20 cellular contexts compared by ENCODE assay signal in the genomic region with DNA sequence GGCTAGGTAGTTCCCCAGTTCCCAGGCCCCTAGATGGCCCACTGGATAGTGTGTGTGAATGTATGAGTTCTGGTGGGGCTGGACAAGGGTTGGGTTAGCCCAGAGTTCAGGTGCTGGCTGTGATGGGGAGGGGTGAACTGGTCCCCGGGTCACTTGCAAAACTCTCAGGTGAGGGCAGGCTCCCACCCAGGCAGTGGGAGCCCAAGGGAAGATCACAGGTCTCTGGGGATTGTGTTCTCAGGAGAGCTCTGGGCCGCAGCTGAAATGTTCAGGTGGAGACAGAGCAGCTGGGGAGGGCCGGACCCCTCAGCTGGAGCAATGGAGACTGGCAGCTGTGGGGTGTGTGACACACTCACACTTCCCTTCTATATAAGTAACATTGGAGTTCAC. TPM values are rescaled to one million over a fixed set of nuclear protein-coding genes. Genes with fewer than 3 reads are reported as not detected.
DNase-seq lines count a peak whose midpoint lies in the region; ATAC-seq and TF ChIP-seq lines count a peak whose summit lies in the region.
"Had no signal": no experiment of that assay in that cellular context is flagged by ENCODE, and none has a peak within 500 bp of the region (broad histone marks: within the 10 kb centered on the region; RNA-seq: fewer than 3 reads in every experiment).

No MANE protein-coding gene starts in this region.

- no peaks in the 10 kb centered on the region for H3K27me3 ChIP-seq in KMS-11 (ENCODE audit: insufficient read depth, low read depth)
- H3K27me3 ChIP-seq: BE2C, tibial artery had no signal

- H3K36me3 ChIP-seq in KMS-11 (ENCODE audit: insufficient read depth), result no peaks in the 10 kb centered on the region
- H3K36me3 ChIP-seq: BE2C, MG63, tibial artery had no signal

- H3K36me3 Mint-ChIP-seq in activated naive CD4-positive, alpha-beta T cell treated with anti-CD3 and anti-CD28 coated beads, Interleukin-2, amount 50 U/mL, for 72 hours, result peaks cover 0 to 11% of the 10 kb centered on the region in 2 donors
- no peaks in the 10 kb centered on the region for H3K36me3 Mint-ChIP-seq in activated naive CD4-positive, alpha-beta T cell treated with anti-CD3 and anti-CD28 coated beads, Interleukin-2, amount 10 ng/mL, durations not matched to agents 7 days and 5 days

- H3K4me3 Mint-ChIP-seq in activated naive CD4-positive, alpha-beta T cell treated with anti-CD3 and anti-CD28 coated beads, Interleukin-2, amount 10 ng/mL, durations not matched to agents 7 days and 5 days, result no peak overlapping the region
- H3K4me3 Mint-ChIP-seq: activated naive CD4-positive, alpha-beta T cell treated with anti-CD3 and anti-CD28 coated beads for 36 hours; HFFc6 had no signal

- no peak overlapping the region for H3K27ac ChIP-seq in KMS-11
- H3K27ac ChIP-seq: skin epidermis, tibial artery had no signal

- H3K4me1 Mint-ChIP-seq in activated naive CD4-positive, alpha-beta T cell treated with anti-CD3 and anti-CD28 coated beads, Interleukin-2, amount 10 ng/mL, durations not matched to agents 7 days and 5 days, result peaks cover 11% of the 10 kb centered on the region

- no peak overlapping the region for H3K9ac ChIP-seq in KMS-11
- H3K9ac ChIP-seq: SK-N-SH had no signal

- H3K4me2 ChIP-seq in KMS-11, result no peak overlapping the region
- H3K4me2 ChIP-seq: SK-N-SH had no signal

- peaks cover 45% of the 10 kb centered on the region for H3K27me3 Mint-ChIP-seq in activated naive CD4-positive, alpha-beta T cell treated with anti-CD3 and anti-CD28 coated beads, Interleukin-2, amount 10 ng/mL, durations not matched to agents 7 days and 5 days

- TF ChIP-seq CTCF in KMS-11 (conservative IDR thresholded peaks at IDR 0.05; ENCODE audit: low read depth, low read length), result no peak

- no peak for ATAC-seq in activated naive CD4-positive, alpha-beta T cell treated with anti-CD3 and anti-CD28 coated beads, Interleukin-2, amount 50 U/mL, for 72 hours
- peak; percentile 17 for ATAC-seq in esophagus mucosa
- no peak for ATAC-seq in HG03457 (IDR thresholded peaks at IDR 0.05; ENCODE audit: unreplicated experiment)
- no peak for ATAC-seq in HG02763 (IDR thresholded peaks at IDR 0.05; ENCODE audit: unreplicated experiment)

- no peaks in the 10 kb centered on the region for H4K20me1 ChIP-seq in KMS-11 (ENCODE audit: insufficient read depth)

- H3K79me2 ChIP-seq in KMS-11 (ENCODE audit: insufficient read depth, low read depth), result no peaks in the 10 kb centered on the region

- no peaks in the 10 kb centered on the region for H3K9me3 Mint-ChIP-seq in activated naive CD4-positive, alpha-beta T cell treated with anti-CD3 and anti-CD28 coated beads, Interleukin-2, amount 50 U/mL, for 72 hours
- no peaks in the 10 kb centered on the region for H3K9me3 Mint-ChIP-seq in activated naive CD4-positive, alpha-beta T cell treated with anti-CD3 and anti-CD28 coated beads, Interleukin-2, amount 10 ng/mL, durations not matched to agents 7 days and 5 days
- H3K9me3 Mint-ChIP-seq: activated T-cell treated with anti-CD3 and anti-CD28 coated beads, Interleukin-2, amount 50 U/mL, for 72 hours; HFFc6 had no signal

- CTCF ChIA-PET in activated naive CD4-positive, alpha-beta T cell treated with anti-CD3 and anti-CD28 coated beads, Interleukin-2, amount 10 ng/mL, durations not matched to agents 7 days and 5 days (lab: Charles Lee), result interaction anchor here (0.8 to 4.7 kb wide), 24 partner anchors 8 to 414 kb away, joined by 3 to 169 read pairs (median 7); partner anchors contain the start of genes FAM98B and RASGRP1

- DNase-seq in activated naive CD4-positive, alpha-beta T cell treated with anti-CD3 and anti-CD28 coated beads, Interleukin-2, amount 50 U/mL, for 72 hours (ENCODE audit: low spot score in 2 of 2), result no peak
- DNase-seq in activated naive CD4-positive, alpha-beta T cell treated with anti-CD3 and anti-CD28 coated beads, Interleukin-2, amount 10 ng/mL, durations not matched to agents 7 days and 5 days, result no peak
- DNase-seq in AG08395 (ENCODE audit: low spot score) (no peak), NCI-H69 (lab: John Stamatoyannopoulos, UW) (no peak)
- DNase-seq: activated CD4-positive, alpha-beta T cell treated with anti-CD3 and anti-CD28 coated beads for 4 hours; amniotic stem cell; DMS79; HFFc6; MG63; stimulated activated CD8-positive, alpha-beta memory T cell treated with anti-CD3 and anti-CD28 coated beads, Interleukin-4, amount 100 ng/mL, for 48 hours; tibial artery had no signal

- peaks cover 14% of the 10 kb centered on the region for H3K4me1 ChIP-seq in KMS-11 (ENCODE audit: low read depth, poor library complexity, severe bottlenecking)

- peak overlapping the region; percentile 23 to 24 for H3K27ac Mint-ChIP-seq in activated naive CD4-positive, alpha-beta T cell treated with anti-CD3 and anti-CD28 coated beads, Interleukin-2, amount 50 U/mL, for 72 hours
- H3K27ac Mint-ChIP-seq in activated naive CD4-positive, alpha-beta T cell treated with anti-CD3 and anti-CD28 coated beads, Interleukin-2, amount 10 ng/mL, durations not matched to agents 7 days and 5 days, result no peak overlapping the region
- H3K27ac Mint-ChIP-seq: activated naive CD4-positive, alpha-beta T cell treated with anti-CD3 and anti-CD28 coated beads for 36 hours; activated T-cell treated with anti-CD3 and anti-CD28 coated beads, Interleukin-2, amount 50 U/mL, for 72 hours; HFFc6 had no signal

- peak overlapping the region; percentile 77 for H2AFZ ChIP-seq in KMS-11 (ENCODE audit: low read depth)

- H3K4me3 ChIP-seq in KMS-11 (IDR thresholded peaks at IDR 0.05; ENCODE audit: insufficient read depth, low read depth, low read length), result no peak overlapping the region
- H3K4me3 ChIP-seq: MG63, skin epidermis, tibial artery had no signal

RNA-seq across cellular contexts. Expression of gene FAM98B, which starts 12.8 kb away (rescaled TPM):
- 10 to 100 TPM; 23.8 to 40.3 TPM for total RNA-seq in activated naive CD4-positive, alpha-beta T cell treated with anti-CD3 and anti-CD28 coated beads, Interleukin-2, amount 50 U/mL, for 72 hours
- 8.9 TPM for total RNA-seq in esophagus mucosa
